In genomic region chr10:119620771-119621384, GRCh38 we compare ENCODE assay signal across 2 cellular contexts.
TF ChIP-seq lines count a peak whose summit lies in the region.

No MANE protein-coding gene starts in this region.

TF ChIP-seq in IMR-90, 13 proteins besides CTCF, POLR2A, EP300 and RAD21:
- TF ChIP-seq NFE2L2 (IDR thresholded peaks at IDR 0.05; ENCODE audit: low read depth, low read length) = no peak
- peak; percentile 69 for TF ChIP-seq CEBPB (IDR thresholded peaks at IDR 0.05; ENCODE audit: low read depth, low read length)

TF ChIP-seq in H1, 55 proteins besides CTCF, POLR2A, EP300 and RAD21:
- TF ChIP-seq CTBP2 (IDR thresholded peaks at IDR 0.05; ENCODE audit: borderline replicate concordance, insufficient read depth, insufficient read length, low read length) (no peak), CEBPB (IDR thresholded peaks at IDR 0.05; ENCODE audit: low read depth, low read length) (0 out of 2 replicates have a peak, but pooled peaks have one; percentile 25), RBBP5 (IDR thresholded peaks at IDR 0.05; ENCODE audit: borderline replicate concordance, low read depth, low read length) (no peak), GTF2F1 (IDR thresholded peaks at IDR 0.05; ENCODE audit: borderline replicate concordance, low read depth, low read length) (no peak)
